ENCODE assay signal across 12 cellular contexts in genomic region chr5:159913048-159913447, GRCh38. TPM values are rescaled to one million over a fixed set of nuclear protein-coding genes. Genes with fewer than 3 reads are reported as not detected.
A peak's percentile ranks its signal among the peaks of the same experiment; 100 is the strongest.
DNase-seq lines count a peak whose midpoint lies in the region; ATAC-seq, FAIRE-seq and TF ChIP-seq lines count a peak whose summit lies in the region.
"Had no signal": no experiment of that assay in that cellular context is flagged by ENCODE, and none has a peak within 500 bp of the region (broad histone marks: within the 10 kb centered on the region; RNA-seq: fewer than 3 reads in every experiment).

No MANE protein-coding gene starts in this region.

- peak overlapping the region; percentile 13; the same call in 2 of the 3 replicates for H2BK15ac ChIP-seq in IMR-90 (ENCODE audit: low read depth, low read length)

- peaks cover 7 to 16% (median 11%) of the 10 kb centered on the region in 4 donors for H3K4me1 Mint-ChIP-seq in CD4-positive, alpha-beta memory T cell

- peaks cover 14% of the 10 kb centered on the region for H3K4me1 ChIP-seq in IMR-90 (ENCODE audit: control insufficient read depth, insufficient read depth, low read length)
- H3K4me1 ChIP-seq in kidney (ENCODE audit: control insufficient read depth in 1 of 2, insufficient read depth in 1 of 2, low read depth in 1 of 2, low read length in 2 of 2): peaks cover 27 to 51% of the 10 kb centered on the region in 2 donors
- peaks cover 0 to 32% (median 10%) of the 10 kb centered on the region in 4 donors for H3K4me1 ChIP-seq in transverse colon
- peaks cover 5% of the 10 kb centered on the region for H3K4me1 ChIP-seq in CD4-positive, alpha-beta memory T cell (ENCODE audit: insufficient read depth, low read length)

- H3K9me1 ChIP-seq in IMR-90 (ENCODE audit: insufficient read depth, low read length): peaks cover 14% of the 10 kb centered on the region

- H4K91ac ChIP-seq in IMR-90 (ENCODE audit: insufficient read depth, low read depth, low read length): peak overlapping the region; percentile 61; the same call in 1 of the 2 replicates

- peak; percentile 17 for FAIRE-seq in kidney (lab: Jason Lieb, UNC)
- FAIRE-seq: H1 had no signal

- H4K5ac ChIP-seq in IMR-90 (ENCODE audit: low read depth, low read length): no peak overlapping the region

- H3K4me3 ChIP-seq in IMR-90 (ENCODE audit: insufficient read depth, low read depth, low read length): no peak overlapping the region
- H3K4me3 ChIP-seq in brain microvascular endothelial cell (ENCODE audit: low read depth, low read length): no peak overlapping the region
- peak overlapping the region in 1 of 2 donors; percentile 7 for H3K4me3 ChIP-seq in kidney (ENCODE audit: low read length in 2 of 2)
- no peak overlapping the region for H3K4me3 ChIP-seq in transverse colon
- H3K4me3 ChIP-seq in CD4-positive, alpha-beta memory T cell (ENCODE audit: low read length in 2 of 2): no peak overlapping the region
- H3K4me3 ChIP-seq: skin epidermis had no signal

- H4K20me1 ChIP-seq in IMR-90 (ENCODE audit: insufficient read depth, low read length): no peaks in the 10 kb centered on the region

- intact Hi-C loops in IMR-90 (cut with micrococcal nuclease) (no loop called here), kidney (cut with DNase I) (no loop called here), transverse colon (cut with DNase I; ENCODE audit: low total_unique reads) (no loop called here)
- intact Hi-C loops in CD4-positive, alpha-beta memory T cell (cut with micrococcal nuclease): no loop called here

- H2BK5ac ChIP-seq in IMR-90 (ENCODE audit: low read depth, low read length, poor library complexity, severe bottlenecking): peak overlapping the region; percentile 40

- H3K79me1 ChIP-seq in IMR-90 (ENCODE audit: low read depth in 1 of 2, low read length in 2 of 2): no peaks in the 10 kb centered on the region

- peak overlapping the region; percentile 32; the same call in 1 of the 2 replicates for H3K23ac ChIP-seq in IMR-90 (ENCODE audit: low read depth, low read length)

- dilution Hi-C loops in IMR-90 (cut with HindIII; ENCODE audit: low sequenced_read_pairs, unreplicated experiment): no loop called here

- no peak for TF ChIP-seq RAD21 in IMR-90 (IDR thresholded peaks at IDR 0.05; ENCODE audit: low read length)

- POLR2A ChIA-PET in IMR-90 (lab: Charles Lee; ENCODE audit: unreplicated experiment): interaction anchor here (0.6 kb wide), 1 partner anchor 49 kb away, joined by 3 read pairs; no protein-coding TSS in a partner anchor
- POLR2A ChIA-PET in CD4-positive, alpha-beta memory T cell (lab: Charles Lee; ENCODE audit: partially characterized antibody): no interaction called here

- H3K9ac ChIP-seq in IMR-90 (ENCODE audit: low read depth, low read length) (no peak overlapping the region), kidney (ENCODE audit: low read length in 2 of 2) (no peak overlapping the region)

- peak overlapping the region; percentile 76 for H2BK120ac ChIP-seq in IMR-90 (ENCODE audit: low read depth, low read length)

- TF ChIP-seq EP300 in transverse colon (IDR thresholded peaks at IDR 0.05; ENCODE audit: low read depth): no peak

- peak overlapping the region; percentile 50; the same call in 1 of the 2 replicates for H2AK5ac ChIP-seq in IMR-90 (ENCODE audit: low read depth, low read length)

- DNase-seq in IMR-90: peak; percentile 76
- DNase-seq in brain microvascular endothelial cell: peak; percentile 81
- no peak for DNase-seq in kidney
- DNase-seq in transverse colon: no peak
- DNase-seq in CD4-positive, alpha-beta memory T cell: no peak
- DNase-seq in NCI-H2081 (lab: John Stamatoyannopoulos, UW): no peak
- DNase-seq in cerebellar nuclear complex (lab: John Stamatoyannopoulos, UW): no peak
- DNase-seq: NCI-H1105 treated with DMSO at 0.1 percent for 48 hours; NK-92 treated with Interleukin-12 subunit alpha and Interleukin-12 subunit beta, amount 100 ng/mL, for 24 hours had no signal

- no peaks in the 10 kb centered on the region for H3K36me3 Mint-ChIP-seq in CD4-positive, alpha-beta memory T cell

- H3K9me3 ChIP-seq in IMR-90 (ENCODE audit: control insufficient read depth, insufficient read depth, low read length): no peaks in the 10 kb centered on the region
- no peaks in the 10 kb centered on the region for H3K9me3 ChIP-seq in kidney (ENCODE audit: control insufficient read depth in 1 of 2, low read length in 2 of 2)
- no peaks in the 10 kb centered on the region for H3K9me3 ChIP-seq in transverse colon
- H3K9me3 ChIP-seq in CD4-positive, alpha-beta memory T cell (ENCODE audit: control insufficient read depth in 1 of 2, low read length in 2 of 2): no peaks in the 10 kb centered on the region

- peak overlapping the region; percentile 82 for H2BK20ac ChIP-seq in IMR-90 (ENCODE audit: low read depth, low read length)

- peaks cover 0 to 2% (median 0%) of the 10 kb centered on the region in 8 donors for H3K9me3 Mint-ChIP-seq in CD4-positive, alpha-beta memory T cell
- H3K9me3 Mint-ChIP-seq: T-helper 2 cell treated with Interferon-gamma antibody and Interleukin-4, amounts not matched to agents 5 μg/mL and 100 μg/mL, for 36 hours had no signal

- peak overlapping the region; percentile 48 for H3K4me2 ChIP-seq in IMR-90 (ENCODE audit: low read depth, low read length)

- H3K56ac ChIP-seq in IMR-90 (ENCODE audit: extremely low read depth, insufficient read depth, low read length): no peak overlapping the region

- TF ChIP-seq CTCF in IMR-90 (conservative IDR thresholded peaks at IDR 0.05; ENCODE audit: low read depth, low read length) (no peak), brain microvascular endothelial cell (IDR thresholded peaks at IDR 0.05; ENCODE audit: low read depth, low read length, missing control alignments) (no peak), kidney (IDR thresholded peaks at IDR 0.05; ENCODE audit: borderline replicate concordance, extremely low read depth, insufficient read depth) (no peak), transverse colon (IDR thresholded peaks at IDR 0.05) (no peak)

- H3K4me3 Mint-ChIP-seq in CD4-positive, alpha-beta memory T cell: no peak overlapping the region
- H3K4me3 Mint-ChIP-seq: T-helper 2 cell treated with Interferon-gamma antibody and Interleukin-4, amounts not matched to agents 5 μg/mL and 100 μg/mL, for 36 hours had no signal

- no TSS peak for BruUV-seq in IMR-90 (replicated peaks; lab: Mats Ljungman, UMichigan)

- TF ChIP-seq POLR2A in IMR-90 (IDR thresholded peaks at IDR 0.05; ENCODE audit: low read depth, low read length) (no peak), transverse colon (IDR thresholded peaks at IDR 0.05) (no peak)

- no peaks in the 10 kb centered on the region for H3K36me3 ChIP-seq in IMR-90 (ENCODE audit: control insufficient read depth, insufficient read depth, low read length)
- H3K36me3 ChIP-seq in brain microvascular endothelial cell (replicated peaks): no peaks in the 10 kb centered on the region
- H3K36me3 ChIP-seq in kidney (ENCODE audit: control insufficient read depth in 1 of 2, insufficient read depth in 2 of 2, low read length in 2 of 2): no peaks in the 10 kb centered on the region
- no peaks in the 10 kb centered on the region for H3K36me3 ChIP-seq in transverse colon
- H3K36me3 ChIP-seq in CD4-positive, alpha-beta memory T cell (ENCODE audit: insufficient read depth, low read length): no peaks in the 10 kb centered on the region

- H2AK9ac ChIP-seq in IMR-90 (replicated peaks; ENCODE audit: low read depth, low read length, poor library complexity): no peak overlapping the region

- in situ Hi-C loops in IMR-90 (cut with MboI; ENCODE audit: low sequenced_read_pairs) (no loop called here), brain microvascular endothelial cell (cut with HindIII; ENCODE audit: low pct_ligation_motif_present, low sequenced_read_pairs) (no loop called here), transverse colon (cut with MboI; ENCODE audit: low pct_ligation_motif_present in 1 of 4, low pct_unique_long_range_greater_than_20kb in 1 of 4, low sequenced_read_pairs in 3 of 4) (loop anchor here in 1 of 4 donors (10.0 kb wide), 1 partner anchor 468 kb away; no protein-coding TSS in a partner anchor)

- H2AFZ ChIP-seq in IMR-90 (replicated peaks; ENCODE audit: low read length, poor library complexity): no peak overlapping the region

- ATAC-seq in IMR-90 (ENCODE audit: low read depth): peak; percentile 43

- H3K27ac Mint-ChIP-seq in CD4-positive, alpha-beta memory T cell: no peak overlapping the region
- H3K27ac Mint-ChIP-seq: T-helper 2 cell treated with Interferon-gamma antibody and Interleukin-4, amounts not matched to agents 5 μg/mL and 100 μg/mL, for 36 hours had no signal

- H3K18ac ChIP-seq in IMR-90 (ENCODE audit: low read depth, low read length): peak overlapping the region; percentile 25; the same call in 1 of the 2 replicates

- no peaks in the 10 kb centered on the region for H3K27me3 ChIP-seq in IMR-90 (ENCODE audit: control insufficient read depth, insufficient read depth, low read length)
- H3K27me3 ChIP-seq in brain microvascular endothelial cell (replicated peaks): no peaks in the 10 kb centered on the region
- peaks cover 17% of the 10 kb centered on the region for H3K27me3 ChIP-seq in transverse colon
- H3K27me3 ChIP-seq in CD4-positive, alpha-beta memory T cell (ENCODE audit: insufficient read depth, low read length): peaks cover 17% of the 10 kb centered on the region

- CTCF ChIA-PET in IMR-90 (lab: Yijun Ruan, JAX): interaction anchor here (2.5 kb wide), 1 partner anchor 468 kb away, joined by 9 read pairs; no protein-coding TSS in a partner anchor
- CTCF ChIA-PET in CD4-positive, alpha-beta memory T cell (lab: Charles Lee; ENCODE audit: partially characterized antibody): interaction anchor here (2.2 kb wide), 1 partner anchor 757 kb away, joined by 7 read pairs; no protein-coding TSS in a partner anchor

- peak overlapping the region; percentile 70 for H3K4ac ChIP-seq in IMR-90 (ENCODE audit: low read depth, low read length)

- H3K27me3 Mint-ChIP-seq in CD4-positive, alpha-beta memory T cell: peaks cover 41 to 52% of the 10 kb centered on the region in 2 donors

- peak overlapping the region in 1 of 2 experiments; percentile 59; a peak in 2 of 4 replicates for H4K8ac ChIP-seq in IMR-90 (ENCODE audit: low read depth in 2 of 2, low read length in 2 of 2)

- 20% methylated on average over 1 of the region's 6 CpGs; no CpG with 5 or more reads in 1 of the 2 experiments for WGBS in IMR-90 (ENCODE audit: extremely low coverage in 2 of 2, insufficient read length in 1 of 2), 2 experiments
- 67 to 72% methylated on average over 6 of the region's 6 CpGs for WGBS in transverse colon (ENCODE audit: low coverage in 1 of 2), 2 donors

- 0 out of 2 replicates have a peak overlapping the region, but pooled peaks have one; percentile 17 for H3K14ac ChIP-seq in IMR-90 (replicated peaks; ENCODE audit: low read depth, low read length)

- H3K27ac ChIP-seq in IMR-90 (ENCODE audit: insufficient read depth, low read length) (no peak overlapping the region), brain microvascular endothelial cell (peak overlapping the region; percentile 78), kidney (ENCODE audit: low read depth in 2 of 2, low read length in 2 of 2) (peak overlapping the region; percentile 77 to 85), transverse colon (peak overlapping the region in 3 of 4 donors; percentile 28 to 46 (median 36))
- H3K27ac ChIP-seq in CD4-positive, alpha-beta memory T cell (ENCODE audit: low read depth, low read length): no peak overlapping the region
- H3K27ac ChIP-seq: skin epidermis had no signal

RNA-seq across cellular contexts. Expression of gene ADRA1B, which starts 3.2 kb away (rescaled TPM):
- 0.18 and 0.56 TPM in 2 replicates for total RNA-seq in IMR-90 (2012; rRNA removed)
- 1.5 and 1.6 TPM in 2 replicates for polyA plus RNA-seq in IMR-90 (2012; rRNA removed)
- 0.76 and 1.5 TPM in 2 replicates for polyA plus RNA-seq in IMR-90 (2012; cell fraction: cytosol; rRNA removed)
- polyA plus RNA-seq in IMR-90 (2012; cell fraction: nucleus; rRNA removed; ENCODE audit: low replicate concordance): 0.54 and 1.4 TPM in 2 replicates
- total RNA-seq in kidney: 1.6 TPM
- polyA plus RNA-seq in kidney (ENCODE audit: insufficient read depth, low read depth, low replicate concordance): 2.3 TPM
- 1 to 10 TPM; 2.9 to 9.0 (median 5.0) TPM for total RNA-seq in transverse colon
- not detected for total RNA-seq in CD4-positive, alpha-beta memory T cell
- not detected for polyA plus RNA-seq in CD4-positive, alpha-beta memory T cell
- total RNA-seq: H1 had no signal
- polyA plus RNA-seq: H1 had no signal

Comparison
In these comparisons a context has a peak if more than half of its experiments do, and no peak if none do; other contexts are left out.
1. DNase-seq: peak in IMR-90 (single experiment) and brain microvascular endothelial cell (single experiment); none in kidney (single experiment), transverse colon (single experiment), CD4-positive, alpha-beta memory T cell (0 of 5), NCI-H2081 (0 of 2) and cerebellar nuclear complex (0 of 2).
2. H3K27ac ChIP-seq: peak in brain microvascular endothelial cell (single experiment), kidney (2 of 2) and transverse colon (3 of 4); none in IMR-90 (single experiment) and CD4-positive, alpha-beta memory T cell (single experiment).